Comparison of ENCODE assay signal across 10 cellular contexts in genomic region chr7:100003711-100004661, GRCh38. TPM values are rescaled to one million over a fixed set of nuclear protein-coding genes. Genes with fewer than 3 reads are reported as not detected.
A peak's percentile ranks its signal among the peaks of the same experiment; 100 is the strongest.
DNase-seq lines count a peak whose midpoint lies in the region; ATAC-seq and FAIRE-seq lines count a peak whose summit lies in the region.
"Had no signal": no experiment of that assay in that cellular context is flagged by ENCODE, and none has a peak within 500 bp of the region (broad histone marks: within the 10 kb centered on the region; RNA-seq: fewer than 3 reads in every experiment).

No MANE protein-coding gene starts in this region.

- intact Hi-C loops in sciatic nerve (cut with DNase I) = no loop called here

- H3K9me3 ChIP-seq in effector memory CD4-positive, alpha-beta T cell (ENCODE audit: control insufficient read depth, low read length) = no peaks in the 10 kb centered on the region

- peak; percentile 95 for DNase-seq in NCI-H1092 (lab: John Stamatoyannopoulos, UW)
- peak; percentile 91 for DNase-seq in SHP77 treated with DMSO at 0.1 percent for 48 hours (lab: John Stamatoyannopoulos, UW)
- no peak for DNase-seq in sciatic nerve (ENCODE audit: low spot score)
- DNase-seq in effector memory CD4-positive, alpha-beta T cell = no peak
- no peak for DNase-seq in KBM-7
- DNase-seq in stimulated activated CD4-positive, alpha-beta T cell treated with anti-CD3 and anti-CD28 coated beads, Interleukin-12 subunit alpha, Interleukin-12 subunit beta, amount 100 ng/mL, for 4 hours = no peak
- DNase-seq: left cardiac atrium had no signal

- FAIRE-seq in islet of Langerhans (lab: Jason Lieb, UNC) = peak; percentile 81

- H3K36me3 ChIP-seq in effector memory CD4-positive, alpha-beta T cell (ENCODE audit: control insufficient read depth, insufficient read depth, low read length) = no peaks in the 10 kb centered on the region

- ATAC-seq in sciatic nerve (peak; percentile 94), GM21515 (IDR thresholded peaks at IDR 0.05; ENCODE audit: unreplicated experiment) (no peak)
- ATAC-seq: activated CD4-positive, CD25-positive, alpha-beta regulatory T cell treated with anti-CD3 and anti-CD28 coated beads, Interleukin-2, amount 50 U/mL, for 24 hours had no signal

- no peaks in the 10 kb centered on the region for H3K4me1 ChIP-seq in effector memory CD4-positive, alpha-beta T cell (ENCODE audit: control insufficient read depth, insufficient read depth, low read length, poor library complexity, severe bottlenecking)

- in situ Hi-C loops in KBM-7 (cut with MboI; ENCODE audit: low pct_unique_long_range_greater_than_20kb, low sequenced_read_pairs) = no loop called here

- H3K27me3 ChIP-seq in effector memory CD4-positive, alpha-beta T cell (replicated peaks; ENCODE audit: control insufficient read depth, insufficient read depth, low read length, poor library complexity, severe bottlenecking) = no peaks in the 10 kb centered on the region

- H3K27ac ChIP-seq in effector memory CD4-positive, alpha-beta T cell (ENCODE audit: insufficient read depth, low read length, poor library complexity, severe bottlenecking) = no peak overlapping the region

- H3K4me3 ChIP-seq in effector memory CD4-positive, alpha-beta T cell (ENCODE audit: insufficient read depth, low read depth, low read length, poor library complexity, severe bottlenecking) = no peak overlapping the region

RNA-seq across cellular contexts. Expression of gene ZKSCAN1, which starts 11.4 kb away (rescaled TPM):
- total RNA-seq in sciatic nerve = 96.9 TPM

RNA-seq across cellular contexts. Expression of gene AZGP1, which starts 28.2 kb away (rescaled TPM):
- 120 TPM for total RNA-seq in sciatic nerve

RNA-seq across cellular contexts. Expression of gene ZSCAN21, which starts 45.6 kb away (rescaled TPM):
- total RNA-seq in sciatic nerve = 13.0 TPM

Comparison
In these comparisons a context has a peak if more than half of its experiments do, and no peak if none do; other contexts are left out.
1. DNase-seq: peak in NCI-H1092 (single experiment) and SHP77 treated with DMSO at 0.1 percent for 48 hours (single experiment); none in sciatic nerve (single experiment), effector memory CD4-positive, alpha-beta T cell (0 of 3), KBM-7 (single experiment) and stimulated activated CD4-positive, alpha-beta T cell treated with anti-CD3 and anti-CD28 coated beads, Interleukin-12 subunit alpha, Interleukin-12 subunit beta, amount 100 ng/mL, for 4 hours (single experiment).